Comparison of ENCODE assay signal across 14 cellular contexts in genomic region chr16:67922740-67923139, GRCh38. TPM values are rescaled to one million over a fixed set of nuclear protein-coding genes. Genes with fewer than 3 reads are reported as not detected.
DNase-seq lines count a peak whose midpoint lies in the region; ATAC-seq and TF ChIP-seq lines count a peak whose summit lies in the region.
"Had no signal": no experiment of that assay in that cellular context is flagged by ENCODE, and none has a peak within 500 bp of the region (broad histone marks: within the 10 kb centered on the region; RNA-seq: fewer than 3 reads in every experiment).

No MANE protein-coding gene starts in this region.

- H3K79me2 ChIP-seq in neural progenitor cell (ENCODE audit: low read depth), result no peaks in the 10 kb centered on the region

- H3K36me3 ChIP-seq in neural progenitor cell, result no peaks in the 10 kb centered on the region
- H3K36me3 ChIP-seq in upper lobe of left lung, result peaks cover 3 to 29% (median 11%) of the 10 kb centered on the region in 4 donors

- H3K27ac Mint-ChIP-seq in T-cell (peak overlapping the region; percentile 6 to 27), neural progenitor cell (peak overlapping the region; percentile 33)

- POLR2A ChIA-PET in T-cell (lab: Charles Lee) (no interaction called here), HEK293T (lab: Yijun Ruan, JAX) (interaction anchor here (0.6 kb wide), 1 partner anchor 277 kb away, joined by 3 read pairs; no protein-coding TSS in a partner anchor)

- H2AFZ ChIP-seq in neural progenitor cell (replicated peaks), result no peak overlapping the region
- H2AFZ ChIP-seq: parathyroid adenoma had no signal

- H3K4me3 Mint-ChIP-seq in T-cell (no peak overlapping the region), neural progenitor cell (no peak overlapping the region)
- H3K4me3 Mint-ChIP-seq: mesothelial cell of epicardium had no signal

- no peak overlapping the region for H3K4me2 ChIP-seq in neural progenitor cell

- H3K27me3 ChIP-seq in neural progenitor cell (no peaks in the 10 kb centered on the region), upper lobe of left lung (no peaks in the 10 kb centered on the region)
- H3K27me3 ChIP-seq: adrenal gland had no signal

- H3K9me3 ChIP-seq in neural progenitor cell (ENCODE audit: low read depth) (no peaks in the 10 kb centered on the region), upper lobe of left lung (no peaks in the 10 kb centered on the region)
- H3K9me3 ChIP-seq: adrenal gland had no signal

- H4K20me1 ChIP-seq in neural progenitor cell (ENCODE audit: low read depth), result peaks cover 78% of the 10 kb centered on the region

- H3K27ac ChIP-seq in neural progenitor cell (no peak overlapping the region), upper lobe of left lung (peak overlapping the region in 1 of 4 donors; percentile 49)
- H3K27ac ChIP-seq: parathyroid adenoma had no signal

- no peak overlapping the region for H3K9ac ChIP-seq in neural progenitor cell
- H3K9ac ChIP-seq: parathyroid adenoma had no signal

- H3K9me3 Mint-ChIP-seq in T-cell, result no peaks in the 10 kb centered on the region
- H3K9me3 Mint-ChIP-seq in neural progenitor cell, result no peaks in the 10 kb centered on the region
- H3K9me3 Mint-ChIP-seq: mesothelial cell of epicardium had no signal

- peaks cover 4% of the 10 kb centered on the region for H3K36me3 Mint-ChIP-seq in T-cell
- peaks cover 2% of the 10 kb centered on the region for H3K36me3 Mint-ChIP-seq in neural progenitor cell

- WGBS in upper lobe of left lung, 2 donors, result 72 to 78% methylated on average over 5 to 8 of the region's 8 CpGs

- no peak for TF ChIP-seq POLR2A in upper lobe of left lung (IDR thresholded peaks at IDR 0.05)

- no peaks in the 10 kb centered on the region for H3F3A ChIP-seq in neural progenitor cell (ENCODE audit: low read depth)

- H3K4me3 ChIP-seq in LNCaP clone FGC (ENCODE audit: low read depth, low read length), result peak overlapping the region; percentile 4; the same call in 1 of the 2 replicates
- H3K4me3 ChIP-seq in neural progenitor cell, result no peak overlapping the region
- H3K4me3 ChIP-seq in upper lobe of left lung, result no peak overlapping the region
- H3K4me3 ChIP-seq: adrenal gland had no signal

- CTCF ChIA-PET in T-cell (lab: Charles Lee), result no interaction called here
- CTCF ChIA-PET in HEK293T (lab: Yijun Ruan, JAX), result no interaction called here

- no peaks in the 10 kb centered on the region for H3K4me1 ChIP-seq in neural progenitor cell
- H3K4me1 ChIP-seq in upper lobe of left lung, result peaks cover 13 to 60% (median 18%) of the 10 kb centered on the region in 4 donors

- peak; percentile 33 for TF ChIP-seq CTCF in LNCaP clone FGC (IDR thresholded peaks at IDR 0.05; ENCODE audit: control insufficient read depth, extremely low read depth, insufficient read depth)
- TF ChIP-seq CTCF in neural progenitor cell (IDR thresholded peaks at IDR 0.05), result no peak
- no peak for TF ChIP-seq CTCF in upper lobe of left lung (IDR thresholded peaks at IDR 0.05)

- H3K4me1 Mint-ChIP-seq in T-cell (peaks cover 3 to 24% (median 15%) of the 10 kb centered on the region in 3 donors), neural progenitor cell (no peaks in the 10 kb centered on the region)
- H3K4me1 Mint-ChIP-seq: mesothelial cell of epicardium had no signal

- no peak for TF ChIP-seq EP300 in upper lobe of left lung (IDR thresholded peaks at IDR 0.05)

- ATAC-seq in T-cell (replicated peaks in 1 of 4) (no peak), upper lobe of left lung (ENCODE audit: low FRiP score in 2 of 2) (no peak)

- peak; percentile 51 for DNase-seq in NCI-H510A treated with DMSO at 0.1 percent for 48 hours (lab: John Stamatoyannopoulos, UW)
- DNase-seq in NCI-H510A (lab: John Stamatoyannopoulos, UW), result no peak
- peak; percentile 93 for DNase-seq in LNCaP clone FGC (ENCODE audit: low read depth)
- DNase-seq in T-cell, result no peak
- DNase-seq in neural progenitor cell (ENCODE audit: low spot score), result no peak
- DNase-seq in upper lobe of left lung, result no peak
- DNase-seq in UCSD-AML1 (lab: John Stamatoyannopoulos, UW; ENCODE audit: unreplicated experiment), result no peak
- no peak for DNase-seq in HEK293T (ENCODE audit: extremely low spot score)
- DNase-seq: DMS 273 treated with DMSO at 0.1 percent for 48 hours, KG1 had no signal

- H3K27me3 Mint-ChIP-seq in T-cell, result no peaks in the 10 kb centered on the region
- peaks cover under 1% of the 10 kb centered on the region for H3K27me3 Mint-ChIP-seq in neural progenitor cell (ENCODE audit: insufficient read depth, low read depth)

TF ChIP-seq in HEK293T, 16 proteins besides CTCF, POLR2A, EP300 and RAD21:
- TF ChIP-seq FOXK2 (IDR thresholded peaks at IDR 0.05), result no peak
- TF ChIP-seq ZNF384 (IDR thresholded peaks at IDR 0.05), result no peak
- TF ChIP-seq, protein P1, sequence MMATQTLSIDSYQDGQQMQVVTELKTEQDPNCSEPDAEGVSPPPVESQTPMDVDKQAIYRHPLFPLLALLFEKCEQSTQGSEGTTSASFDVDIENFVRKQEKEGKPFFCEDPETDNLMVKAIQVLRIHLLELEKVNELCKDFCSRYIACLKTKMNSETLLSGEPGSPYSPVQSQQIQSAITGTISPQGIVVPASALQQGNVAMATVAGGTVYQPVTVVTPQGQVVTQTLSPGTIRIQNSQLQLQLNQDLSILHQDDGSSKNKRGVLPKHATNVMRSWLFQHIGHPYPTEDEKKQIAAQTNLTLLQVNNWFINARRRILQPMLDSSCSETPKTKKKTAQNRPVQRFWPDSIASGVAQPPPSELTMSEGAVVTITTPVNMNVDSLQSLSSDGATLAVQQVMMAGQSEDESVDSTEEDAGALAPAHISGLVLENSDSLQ (IDR thresholded peaks at IDR 0.05), result no peak
- no peak for TF ChIP-seq FOXA1 (IDR thresholded peaks at IDR 0.05)
- no peak for TF ChIP-seq SUZ12 (IDR thresholded peaks at IDR 0.05)
- TF ChIP-seq HDGF (IDR thresholded peaks at IDR 0.05; ENCODE audit: borderline replicate concordance), result no peak

RNA-seq across cellular contexts. Expression of gene CTRL, which starts 8.9 kb away (rescaled TPM):
- 10 to 100 TPM in 4 of 5 donors, 1 to 10 TPM in 1; 9.4 to 14.2 (median 13.2) TPM for total RNA-seq in T-cell
- 0.40 and 0.45 TPM in 2 replicates for total RNA-seq in neural progenitor cell (ENCODE audit: low replicate concordance)
- 1 to 10 TPM; 1.6 to 4.2 (median 2.4) TPM for total RNA-seq in upper lobe of left lung

RNA-seq across cellular contexts. Expression of gene PSMB10, which starts 13.9 kb away (rescaled TPM):
- total RNA-seq in T-cell (100 to 1,000 TPM; 118 to 214 (median 165) TPM), neural progenitor cell (ENCODE audit: low replicate concordance) (1.2 and 4.4 TPM in 2 replicates), upper lobe of left lung (100 to 1,000 TPM in 1 of 6 donors, 10 to 100 TPM in 5; 48.2 to 106 (median 60.6) TPM)

RNA-seq across cellular contexts. Expression of gene LCAT, which starts 21.2 kb away (rescaled TPM):
- 10 to 100 TPM in 4 of 5 donors, 1 to 10 TPM in 1; 9.8 to 20.7 (median 18.7) TPM for total RNA-seq in T-cell
- total RNA-seq in neural progenitor cell (ENCODE audit: low replicate concordance), result 1.5 and 4.9 TPM in 2 replicates
- total RNA-seq in upper lobe of left lung, result 100 to 1,000 TPM in 1 of 6 donors, 10 to 100 TPM in 5; 21.9 to 117 (median 26.1) TPM

RNA-seq across cellular contexts. Expression of gene PSKH1, which starts 29.7 kb away (rescaled TPM):
- total RNA-seq in T-cell, result 10 to 100 TPM; 14.8 to 31.4 (median 28.1) TPM
- 13.1 and 30.4 TPM in 2 replicates for total RNA-seq in neural progenitor cell (ENCODE audit: low replicate concordance)
- total RNA-seq in upper lobe of left lung, result 10 to 100 TPM; 21.9 to 36.5 (median 31.5) TPM

RNA-seq across cellular contexts. Expression of gene NRN1L, which starts 38.1 kb away (rescaled TPM):
- 1 to 10 TPM in 4 of 5 donors, under 1 TPM in 1; 0.72 to 5.3 (median 3.1) TPM for total RNA-seq in T-cell
- total RNA-seq in neural progenitor cell (ENCODE audit: low replicate concordance), result 0.54 and 2.0 TPM in 2 replicates
- total RNA-seq in upper lobe of left lung, result 1 to 10 TPM in 5 of 6 donors, not detected in 1; 1.6 to 4.2 (median 2.3) TPM
- total RNA-seq: mesothelial cell of epicardium, ureter had no signal

Comparison
In these comparisons a context has a peak if more than half of its experiments do, and no peak if none do; other contexts are left out.
1. DNase-seq: peak in NCI-H510A treated with DMSO at 0.1 percent for 48 hours (single experiment) and LNCaP clone FGC (single experiment); none in NCI-H510A (single experiment), T-cell (0 of 34), neural progenitor cell (single experiment), upper lobe of left lung (0 of 2), UCSD-AML1 (single experiment) and HEK293T (single experiment).